Comparison of ENCODE assay signal across 12 cellular contexts in the genomic region with DNA sequence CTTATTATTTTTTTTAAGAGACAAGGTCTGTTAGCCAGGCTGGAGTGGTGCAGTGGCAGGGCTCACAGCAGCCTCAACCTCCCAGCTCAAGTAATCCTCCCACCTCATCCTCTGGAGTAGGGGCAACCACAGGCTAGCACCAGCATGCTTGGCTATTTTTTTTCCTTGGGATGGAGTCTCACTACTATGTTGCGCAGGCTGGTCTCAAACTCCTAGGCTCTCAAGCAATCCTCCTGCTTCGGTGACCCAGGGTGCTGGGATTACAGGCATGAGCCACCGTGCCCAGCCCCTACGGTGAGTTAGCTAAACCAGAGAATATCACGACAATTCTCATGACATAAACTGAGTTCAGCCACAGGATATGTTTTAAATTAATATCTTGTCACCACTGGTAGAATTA. TPM values are rescaled to one million over a fixed set of nuclear protein-coding genes. Genes with fewer than 3 reads are reported as not detected.
DNase-seq lines count a peak whose midpoint lies in the region; ATAC-seq and TF ChIP-seq lines count a peak whose summit lies in the region.
"Had no signal": no experiment of that assay in that cellular context is flagged by ENCODE, and none has a peak within 500 bp of the region (broad histone marks: within the 10 kb centered on the region; RNA-seq: fewer than 3 reads in every experiment).

No MANE protein-coding gene starts in this region.

- TF ChIP-seq EP300 in tibial nerve (IDR thresholded peaks at IDR 0.05), result no peak

- H3K27me3 Mint-ChIP-seq in stimulated activated naive CD8-positive, alpha-beta T cell treated with anti-CD3 and anti-CD28 coated beads, Interleukin-15, Interleukin-2, amounts not matched to agents 100 ng/mL and 50 ng/mL, for 24 hours, result no peaks in the 10 kb centered on the region
- no peaks in the 10 kb centered on the region for H3K27me3 Mint-ChIP-seq in activated CD8-positive, alpha-beta T cell treated with anti-CD3 and anti-CD28 coated beads, Interleukin-2, amount 10 ng/mL, durations not matched to agents 7 days and 5 days (ENCODE audit: low read depth)
- H3K27me3 Mint-ChIP-seq: activated CD4-positive, alpha-beta T cell treated with anti-CD3 and anti-CD28 coated beads for 36 hours had no signal

- DNase-seq in stimulated activated naive CD8-positive, alpha-beta T cell treated with anti-CD3 and anti-CD28 coated beads, Interleukin-15, Interleukin-2, amounts not matched to agents 100 U/mL and 50 U/mL, for 24 hours, result no peak
- DNase-seq in activated CD8-positive, alpha-beta T cell treated with anti-CD3 and anti-CD28 coated beads, Interleukin-2, amount 10 ng/mL, durations not matched to agents 7 days and 5 days, result no peak
- DNase-seq in DMS153 treated with DMSO at 0.1 percent for 48 hours (lab: John Stamatoyannopoulos, UW; ENCODE audit: unreplicated experiment), result no peak
- no peak for DNase-seq in tibial nerve (ENCODE audit: low spot score in 2 of 2)
- no peak for DNase-seq in body of pancreas
- DNase-seq: activated CD4-positive, alpha-beta T cell treated with anti-CD3 and anti-CD28 coated beads for 36 hours; brain microvascular endothelial cell; NCI-H187 treated with DMSO at 0.1 percent for 48 hours had no signal

- CTCF ChIA-PET in activated CD8-positive, alpha-beta T cell treated with anti-CD3 and anti-CD28 coated beads, Interleukin-2, amount 10 ng/mL, durations not matched to agents 7 days and 5 days (lab: Charles Lee), result interaction anchor here (2.0 to 2.1 kb wide), 2 partner anchors 8 to 10 kb away, joined by 5 to 9 read pairs; no protein-coding TSS in a partner anchor

- H3K4me3 ChIP-seq in iPS-20b (ENCODE audit: low read length) (peak overlapping the region; percentile 88; the same call in 1 of the 2 replicates), tibial nerve (no peak overlapping the region), body of pancreas (no peak overlapping the region)

- no peak overlapping the region for H3K27ac ChIP-seq in iPS-20b (ENCODE audit: low read length)
- H3K27ac ChIP-seq in tibial nerve, result no peak overlapping the region
- H3K27ac ChIP-seq in body of pancreas, result no peak overlapping the region
- H3K27ac ChIP-seq: brain microvascular endothelial cell, RWPE1 had no signal

- intact Hi-C loops in body of pancreas (cut with DNase I), result no loop called here

- H3K9ac ChIP-seq in iPS-20b (ENCODE audit: low read depth, low read length), result peak overlapping the region; percentile 93; the same call in 1 of the 2 replicates

- H3K4me1 Mint-ChIP-seq in stimulated activated naive CD8-positive, alpha-beta T cell treated with anti-CD3 and anti-CD28 coated beads, Interleukin-15, Interleukin-2, amounts not matched to agents 100 ng/mL and 50 ng/mL, for 24 hours (ENCODE audit: low read depth), result peaks cover 24% of the 10 kb centered on the region
- peaks cover 43% of the 10 kb centered on the region for H3K4me1 Mint-ChIP-seq in activated CD8-positive, alpha-beta T cell treated with anti-CD3 and anti-CD28 coated beads, Interleukin-2, amount 10 ng/mL, durations not matched to agents 7 days and 5 days (ENCODE audit: low read depth)

- H3K9me3 Mint-ChIP-seq in stimulated activated naive CD8-positive, alpha-beta T cell treated with anti-CD3 and anti-CD28 coated beads, Interleukin-15, Interleukin-2, amounts not matched to agents 100 ng/mL and 50 ng/mL, for 24 hours, result no peaks in the 10 kb centered on the region
- H3K9me3 Mint-ChIP-seq in activated CD8-positive, alpha-beta T cell treated with anti-CD3 and anti-CD28 coated beads, Interleukin-2, amount 10 ng/mL, durations not matched to agents 7 days and 5 days (ENCODE audit: insufficient read depth), result no peaks in the 10 kb centered on the region

- H3K36me3 Mint-ChIP-seq in stimulated activated naive CD8-positive, alpha-beta T cell treated with anti-CD3 and anti-CD28 coated beads, Interleukin-15, Interleukin-2, amounts not matched to agents 100 ng/mL and 50 ng/mL, for 24 hours (ENCODE audit: low read depth), result no peaks in the 10 kb centered on the region
- peaks cover 2% of the 10 kb centered on the region for H3K36me3 Mint-ChIP-seq in activated CD8-positive, alpha-beta T cell treated with anti-CD3 and anti-CD28 coated beads, Interleukin-2, amount 10 ng/mL, durations not matched to agents 7 days and 5 days (ENCODE audit: low read depth)

- TF ChIP-seq CTCF in tibial nerve (IDR thresholded peaks at IDR 0.05) (no peak), body of pancreas (IDR thresholded peaks at IDR 0.05) (no peak)

- H3K36me3 ChIP-seq in iPS-20b (ENCODE audit: insufficient read depth, low read depth, low read length), result no peaks in the 10 kb centered on the region
- H3K36me3 ChIP-seq in tibial nerve, result no peaks in the 10 kb centered on the region
- no peaks in the 10 kb centered on the region for H3K36me3 ChIP-seq in body of pancreas (replicated peaks in 1 of 2; ENCODE audit: insufficient read depth in 1 of 2, low read depth in 2 of 2)
- H3K36me3 ChIP-seq: brain microvascular endothelial cell had no signal

- H3K9me3 ChIP-seq in iPS-20b (ENCODE audit: insufficient read depth, low read depth, low read length) (no peaks in the 10 kb centered on the region), tibial nerve (no peaks in the 10 kb centered on the region), body of pancreas (no peaks in the 10 kb centered on the region)

- H3K27ac Mint-ChIP-seq in stimulated activated naive CD8-positive, alpha-beta T cell treated with anti-CD3 and anti-CD28 coated beads, Interleukin-15, Interleukin-2, amounts not matched to agents 100 ng/mL and 50 ng/mL, for 24 hours, result no peak overlapping the region
- H3K27ac Mint-ChIP-seq in activated CD8-positive, alpha-beta T cell treated with anti-CD3 and anti-CD28 coated beads, Interleukin-2, amount 10 ng/mL, durations not matched to agents 7 days and 5 days, result no peak overlapping the region

- H3K4me3 Mint-ChIP-seq in stimulated activated naive CD8-positive, alpha-beta T cell treated with anti-CD3 and anti-CD28 coated beads, Interleukin-15, Interleukin-2, amounts not matched to agents 100 ng/mL and 50 ng/mL, for 24 hours, result peak overlapping the region; percentile 96
- peak overlapping the region; percentile 84 for H3K4me3 Mint-ChIP-seq in activated CD8-positive, alpha-beta T cell treated with anti-CD3 and anti-CD28 coated beads, Interleukin-2, amount 10 ng/mL, durations not matched to agents 7 days and 5 days

- TF ChIP-seq POLR2A in tibial nerve (IDR thresholded peaks at IDR 0.05), result no peak
- TF ChIP-seq POLR2A in body of pancreas (IDR thresholded peaks at IDR 0.05), result no peak

- WGBS in tibial nerve, 2 donors, result 61 to 68% methylated on average over 5 of the region's 5 CpGs
- 76 to 82% methylated on average over 5 of the region's 5 CpGs for WGBS in body of pancreas, 2 donors

- no peaks in the 10 kb centered on the region for H3K27me3 ChIP-seq in iPS-20b (ENCODE audit: insufficient read depth, low read length)
- no peaks in the 10 kb centered on the region for H3K27me3 ChIP-seq in tibial nerve
- H3K27me3 ChIP-seq in body of pancreas, result no peaks in the 10 kb centered on the region
- H3K27me3 ChIP-seq: brain microvascular endothelial cell had no signal

- H3K4me1 ChIP-seq in iPS-20b (ENCODE audit: insufficient read depth, low read length) (peaks cover 11% of the 10 kb centered on the region; the same call in 1 of the 2 replicates), tibial nerve (peaks cover 0 to 35% (median 11%) of the 10 kb centered on the region in 4 donors), body of pancreas (peaks cover 21% of the 10 kb centered on the region)

- POLR2A ChIA-PET in activated CD8-positive, alpha-beta T cell treated with anti-CD3 and anti-CD28 coated beads, Interleukin-2, amount 10 ng/mL, durations not matched to agents 7 days and 5 days (lab: Charles Lee), result interaction anchor here (1.1 kb wide), 1 partner anchor 10 kb away, joined by 3 read pairs; no protein-coding TSS in a partner anchor

- ATAC-seq in stimulated activated naive CD8-positive, alpha-beta T cell treated with anti-CD3 and anti-CD28 coated beads, Interleukin-15, Interleukin-2, amounts not matched to agents 100 U/mL and 50 U/mL, for 24 hours, result no peak
- ATAC-seq in activated CD8-positive, alpha-beta T cell treated with anti-CD3 and anti-CD28 coated beads, Interleukin-2, amount 10 ng/mL, durations not matched to agents 7 days and 5 days, result no peak
- ATAC-seq in HG03280 (IDR thresholded peaks at IDR 0.05; ENCODE audit: unreplicated experiment) (no peak), body of pancreas (no peak)

RNA-seq across cellular contexts. Expression of a gene that starts 2.0 kb away (rescaled TPM):
- 10 to 100 TPM; 80.8 to 84.5 TPM for total RNA-seq in activated CD8-positive, alpha-beta T cell treated with anti-CD3 and anti-CD28 coated beads, Interleukin-2, amount 10 ng/mL, durations not matched to agents 7 days and 5 days
- total RNA-seq in tibial nerve, result 10 to 100 TPM; 13.8 to 26.2 (median 18.1) TPM
- total RNA-seq in body of pancreas, result 10 to 100 TPM in 1 of 2 donors, 1 to 10 TPM in 1; 4.6 to 10.9 TPM
